ENCODE assay signal across 27 cellular contexts in the genomic region with DNA sequence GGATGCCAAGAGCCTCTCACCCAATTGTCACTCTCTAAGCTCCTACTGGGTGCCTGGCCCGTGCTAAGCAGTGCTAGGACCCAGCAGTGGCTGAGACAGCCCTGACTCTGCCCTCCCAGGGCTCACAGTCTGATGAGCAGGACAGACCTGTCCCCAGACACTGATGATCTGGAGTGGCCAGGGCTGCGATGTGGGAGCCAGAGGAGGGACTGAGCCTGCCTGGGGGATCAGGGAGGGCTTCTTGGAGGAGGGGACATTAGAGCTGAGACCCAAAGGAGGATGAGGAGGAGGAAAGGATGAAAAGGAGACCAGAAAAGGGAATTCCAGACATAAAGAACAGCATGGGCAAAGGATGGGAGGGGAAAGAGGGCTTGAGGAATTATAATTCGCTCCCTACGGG. TPM values are rescaled to one million over a fixed set of nuclear protein-coding genes. Genes with fewer than 3 reads are reported as not detected.
"Had no signal": no experiment of that assay in that cellular context is flagged by ENCODE, and none has a peak within 500 bp of the region (broad histone marks: within the 10 kb centered on the region; RNA-seq: fewer than 3 reads in every experiment).

No MANE protein-coding gene starts in this region.

- H3K4me1 ChIP-seq: right lobe of liver, vagina had no signal

- H2AFZ ChIP-seq: hepatocyte had no signal

- H3K27ac ChIP-seq: hepatocyte, right lobe of liver, testis, vagina, VCaP had no signal

- H3K27ac Mint-ChIP-seq: activated naive CD8-positive, alpha-beta T cell; activated T-cell treated with anti-CD3 and anti-CD28 coated beads, Interleukin-2, amount 50 U/mL, for 24 hours; activated T-helper 17 cell treated with anti-CD3 and anti-CD28 coated beads, Interleukin-2, amount 50 U/mL, for 72 hours; stimulated activated naive B cell treated with anti-CD40 and anti-IgM and Interleukin-4, amounts not matched to agents 10 μg/mL and 1 μg/mL and 100 μg/mL, for 72 hours; T-helper 2 cell treated with Interferon-gamma antibody and Interleukin-4, amounts not matched to agents 5 μg/mL and 100 μg/mL, for 36 hours had no signal

- H3K4me2 ChIP-seq: hepatocyte had no signal

- H3K4me3 Mint-ChIP-seq: activated naive CD8-positive, alpha-beta T cell; activated T-cell treated with anti-CD3 and anti-CD28 coated beads, Interleukin-2, amount 50 U/mL, for 24 hours; activated T-helper 17 cell treated with anti-CD3 and anti-CD28 coated beads, Interleukin-2, amount 50 U/mL, for 72 hours; immature natural killer cell; stimulated activated naive B cell treated with anti-CD40 and anti-IgM and Interleukin-4, amounts not matched to agents 10 μg/mL and 1 μg/mL and 100 μg/mL, for 72 hours; T-helper 2 cell treated with Interferon-gamma antibody and Interleukin-4, amounts not matched to agents 5 μg/mL and 100 μg/mL, for 36 hours had no signal

- H3K79me2 ChIP-seq: hepatocyte had no signal

- H3K27me3 ChIP-seq: hepatocyte, right lobe of liver, testis, vagina had no signal

- H3K4me3 ChIP-seq: hepatocyte, lung, right lobe of liver, testis, vagina had no signal

- ATAC-seq: activated T-helper 17 cell treated with anti-CD3 and anti-CD28 coated beads, Interleukin-2, amount 50 U/mL, for 72 hours; esophagus mucosa; left lobe of liver; stimulated activated naive B cell treated with anti-CD40 and anti-IgM and Interleukin-4, amounts not matched to agents 10 μg/mL and 1 μg/mL and 100 μg/mL, for 72 hours had no signal

- H3K27me3 Mint-ChIP-seq: activated naive CD8-positive, alpha-beta T cell; activated T-cell treated with anti-CD3 and anti-CD28 coated beads, Interleukin-2, amount 50 U/mL, for 24 hours; activated T-helper 17 cell treated with anti-CD3 and anti-CD28 coated beads, Interleukin-2, amount 50 U/mL, for 72 hours; naive B cell; stimulated activated naive B cell treated with anti-CD40 and anti-IgM and Interleukin-4, amounts not matched to agents 10 μg/mL and 1 μg/mL and 100 μg/mL, for 72 hours had no signal

- H3K9me3 Mint-ChIP-seq: activated T-cell treated with anti-CD3 and anti-CD28 coated beads, Interleukin-2, amount 50 U/mL, for 24 hours; activated T-helper 17 cell treated with anti-CD3 and anti-CD28 coated beads, Interleukin-2, amount 50 U/mL, for 72 hours; immature natural killer cell; naive B cell; stimulated activated naive B cell treated with anti-CD40 and anti-IgM and Interleukin-4, amounts not matched to agents 10 μg/mL and 1 μg/mL and 100 μg/mL, for 72 hours; T-helper 2 cell treated with Interferon-gamma antibody and Interleukin-4, amounts not matched to agents 5 μg/mL and 100 μg/mL, for 36 hours had no signal

- DNase-seq: activated CD4-positive, alpha-beta T cell treated with anti-CD3 and anti-CD28 coated beads, Interleukin-2, amount 50 U/mL, for 1 hour; activated CD4-positive, CD25-positive, alpha-beta regulatory T cell treated with anti-CD3 and anti-CD28 coated beads, Interleukin-2, amount 50 U/mL, for 72 hours; activated CD8-positive, alpha-beta memory T cell treated with anti-CD3 and anti-CD28 coated beads for 24 hours; activated CD8-positive, alpha-beta memory T cell treated with anti-CD3 and anti-CD28 coated beads, Interleukin-2, amount 50 U/mL, for 4 hours; activated naive CD4-positive, alpha-beta T cell; activated T-cell treated with anti-CD3 and anti-CD28 coated beads, Interleukin-2, amount 50 U/mL, for 24 hours; amygdala; cerebellar nuclear complex; effector CD8-positive, alpha-beta T cell; glutamatergic neuron; immature natural killer cell; naive B cell; right lobe of liver; small intestine; stimulated activated naive B cell treated with anti-CD40 and anti-IgM and Interleukin-4, amounts not matched to agents 10 μg/mL and 1 μg/mL and 100 μg/mL, for 72 hours; testis; trophoblast cell had no signal

- H3K9me3 ChIP-seq: right lobe of liver, testis, vagina had no signal

RNA-seq across cellular contexts. Expression of a gene that starts 12.3 kb away (rescaled TPM):
- polyA plus RNA-seq: neural cell had no signal
